In genomic region chr18:48818329-48819254, GRCh38 we compare ENCODE assay signal across 13 cellular contexts.
DNase-seq lines count a peak whose midpoint lies in the region; ATAC-seq, FAIRE-seq and TF ChIP-seq lines count a peak whose summit lies in the region.
"Had no signal": no experiment of that assay in that cellular context is flagged by ENCODE, and none has a peak within 500 bp of the region (broad histone marks: within the 10 kb centered on the region; RNA-seq: fewer than 3 reads in every experiment).

No MANE protein-coding gene starts in this region.

- H3K27me3 Mint-ChIP-seq in neural progenitor cell (ENCODE audit: insufficient read depth, low read depth) = peaks cover 5% of the 10 kb centered on the region

- H3K9me3 ChIP-seq in endothelial cell of umbilical vein (replicated peaks; ENCODE audit: control insufficient read depth, insufficient read depth, low read length) (no peaks in the 10 kb centered on the region), neural progenitor cell (ENCODE audit: low read depth) (no peaks in the 10 kb centered on the region), aorta (ENCODE audit: control insufficient read depth, low read length) (no peaks in the 10 kb centered on the region), hepatocyte (ENCODE audit: low read depth) (peaks cover 6% of the 10 kb centered on the region)

- H3K36me3 ChIP-seq in endothelial cell of umbilical vein (ENCODE audit: control insufficient read depth in 2 of 2, extremely low read depth in 1 of 2, insufficient read depth in 2 of 2, low read length in 2 of 2) = peaks cover 0 to 3% of the 10 kb centered on the region in 2 experiments
- no peaks in the 10 kb centered on the region for H3K36me3 ChIP-seq in neural progenitor cell
- peaks cover 0 to 4% of the 10 kb centered on the region in 2 donors for H3K36me3 ChIP-seq in aorta (ENCODE audit: control insufficient read depth in 1 of 2, insufficient read depth in 2 of 2, low read length in 1 of 2)
- no peaks in the 10 kb centered on the region for H3K36me3 ChIP-seq in hepatocyte (replicated peaks; ENCODE audit: insufficient read depth, low read depth)

- H3K4me3 ChIP-seq in endothelial cell of umbilical vein (replicated peaks in 1 of 3; ENCODE audit: insufficient read depth in 1 of 3, low read depth in 1 of 3, low read length in 3 of 3) (no peak overlapping the region), neural progenitor cell (no peak overlapping the region), aorta (ENCODE audit: low read length in 2 of 2) (no peak overlapping the region), hepatocyte (no peak overlapping the region)
- H3K4me3 ChIP-seq: esophagus muscularis mucosa, GM12878, skin epidermis had no signal

- TF ChIP-seq CTCF in endothelial cell of umbilical vein (IDR thresholded peaks at IDR 0.05; ENCODE audit: extremely low read depth in 1 of 2, insufficient read depth in 1 of 2, low read depth in 1 of 2, low read length in 2 of 2) (no peak), neural progenitor cell (IDR thresholded peaks at IDR 0.05) (no peak), hepatocyte (IDR thresholded peaks at IDR 0.05; ENCODE audit: poor library complexity) (no peak)

- DNase-seq in Right ventricle myocardium superior = no peak
- DNase-seq in Right ventricle myocardium inferior (ENCODE audit: missing footprints) = no peak
- no peak for DNase-seq in endothelial cell of umbilical vein (ENCODE audit: low read depth, low spot score)
- DNase-seq in neural progenitor cell (ENCODE audit: low spot score) = no peak
- peak; percentile 35 to 71 for DNase-seq in aorta
- DNase-seq in SHP77 treated with DMSO at 0.1 percent for 48 hours (lab: John Stamatoyannopoulos, UW) = no peak
- DNase-seq in NK-92 (lab: John Stamatoyannopoulos, UW; ENCODE audit: unreplicated experiment) = no peak
- no peak for DNase-seq in hepatocyte (ENCODE audit: low spot score)
- DNase-seq: NCI-H2029 had no signal

- H3K4me3 Mint-ChIP-seq in neural progenitor cell = peak overlapping the region; percentile 2

- ATAC-seq in Right ventricle myocardium superior (ENCODE audit: poor library complexity) = peak; percentile 32
- no peak for ATAC-seq in Right ventricle myocardium inferior
- no peak for ATAC-seq in aorta (ENCODE audit: low FRiP score)
- ATAC-seq: GM12878 had no signal

- no peaks in the 10 kb centered on the region for H3K9me1 ChIP-seq in endothelial cell of umbilical vein (replicated peaks; ENCODE audit: control insufficient read depth, extremely low read depth, insufficient read depth, low read length)

- peak; percentile 63 for FAIRE-seq in endothelial cell of umbilical vein (lab: Jason Lieb, UNC)
- FAIRE-seq: GM12878 had no signal

- H3K4me2 ChIP-seq in endothelial cell of umbilical vein (ENCODE audit: insufficient read depth, low read length) = no peak overlapping the region
- no peak overlapping the region for H3K4me2 ChIP-seq in neural progenitor cell
- no peak overlapping the region for H3K4me2 ChIP-seq in hepatocyte
- H3K4me2 ChIP-seq: KMS-11 had no signal

- H3K27me3 ChIP-seq in endothelial cell of umbilical vein (ENCODE audit: control insufficient read depth in 2 of 2, insufficient read depth in 2 of 2, low read length in 2 of 2) (no peaks in the 10 kb centered on the region), neural progenitor cell (no peaks in the 10 kb centered on the region), aorta (ENCODE audit: control insufficient read depth in 1 of 2, insufficient read depth in 2 of 2, low read length in 1 of 2) (no peaks in the 10 kb centered on the region), hepatocyte (no peaks in the 10 kb centered on the region)
- H3K27me3 ChIP-seq: esophagus muscularis mucosa had no signal

- no peaks in the 10 kb centered on the region for H3F3A ChIP-seq in neural progenitor cell (ENCODE audit: low read depth)

- peak overlapping the region; percentile 52 for H3K27ac Mint-ChIP-seq in neural progenitor cell

- intact Hi-C loops in Right ventricle myocardium superior (cut with DNase I) = no loop called here
- intact Hi-C loops in Right ventricle myocardium inferior (cut with DNase I) = no loop called here
- intact Hi-C loops in endothelial cell of umbilical vein (cut with micrococcal nuclease) = no loop called here
- intact Hi-C loops in aorta (cut with DNase I) = no loop called here

- CTCF ChIA-PET in endothelial cell of umbilical vein (lab: Charles Lee) = no interaction called here

- H3K9me2 ChIP-seq in hepatocyte (replicated peaks; ENCODE audit: insufficient read depth) = no peaks in the 10 kb centered on the region

- H3K36me3 Mint-ChIP-seq in neural progenitor cell = peaks cover 27% of the 10 kb centered on the region

- H2AFZ ChIP-seq in endothelial cell of umbilical vein (ENCODE audit: low read depth, low read length) (no peak overlapping the region), neural progenitor cell (replicated peaks) (no peak overlapping the region), hepatocyte (no peak overlapping the region)

- POLR2A ChIA-PET in endothelial cell of umbilical vein (lab: Charles Lee) = interaction anchor here (0.6 kb wide), 1 partner anchor 122 kb away, joined by 4 read pairs; no protein-coding TSS in a partner anchor

- no peaks in the 10 kb centered on the region for H3K4me1 ChIP-seq in endothelial cell of umbilical vein (ENCODE audit: control insufficient read depth, extremely low read depth, insufficient read depth, low read length)
- H3K4me1 ChIP-seq in neural progenitor cell = no peaks in the 10 kb centered on the region
- H3K4me1 ChIP-seq in aorta (ENCODE audit: control insufficient read depth in 1 of 2, insufficient read depth in 2 of 2, low read length in 2 of 2) = peaks cover 0 to 3% of the 10 kb centered on the region in 2 donors
- H3K4me1 ChIP-seq in hepatocyte (ENCODE audit: insufficient read depth) = peaks cover 6% of the 10 kb centered on the region

- no peak for TF ChIP-seq POLR2A in endothelial cell of umbilical vein (IDR thresholded peaks at IDR 0.05; ENCODE audit: low read depth, low read length)

- peaks cover 4% of the 10 kb centered on the region for H3K9me3 Mint-ChIP-seq in neural progenitor cell

- WGBS in aorta, 2 donors = 88 to 91% methylated on average over 18 of the region's 18 CpGs
- WGBS in hepatocyte (ENCODE audit: low lambda C conversion rate, missing lambda C conversion rate) = 84% methylated on average over 18 of the region's 18 CpGs

- H3K79me2 ChIP-seq in endothelial cell of umbilical vein (ENCODE audit: control insufficient read depth, insufficient read depth, low read length) = no peaks in the 10 kb centered on the region
- H3K79me2 ChIP-seq in neural progenitor cell (ENCODE audit: low read depth) = no peaks in the 10 kb centered on the region
- no peaks in the 10 kb centered on the region for H3K79me2 ChIP-seq in hepatocyte

- H4K20me1 ChIP-seq in endothelial cell of umbilical vein (replicated peaks; ENCODE audit: control insufficient read depth, extremely low read depth, insufficient read depth, low read length) (no peaks in the 10 kb centered on the region), neural progenitor cell (ENCODE audit: low read depth) (no peaks in the 10 kb centered on the region), hepatocyte (ENCODE audit: insufficient read depth, poor library complexity, severe bottlenecking) (no peaks in the 10 kb centered on the region)

- dilution Hi-C loops in endothelial cell of umbilical vein (cut with MboI; ENCODE audit: extremely low pct_ligation_motif_present, low sequenced_read_pairs) = no loop called here

- BruUV-seq in endothelial cell of umbilical vein (replicated peaks; lab: Mats Ljungman, UMichigan) = no TSS peak

- H3K9ac ChIP-seq in endothelial cell of umbilical vein (replicated peaks; ENCODE audit: extremely low read depth, insufficient read depth, low read length) = no peak overlapping the region
- no peak overlapping the region for H3K9ac ChIP-seq in neural progenitor cell
- H3K9ac ChIP-seq: KMS-11 had no signal

- H3K27ac ChIP-seq in endothelial cell of umbilical vein (ENCODE audit: insufficient read depth, low read depth, low read length) (no peak overlapping the region), neural progenitor cell (no peak overlapping the region), aorta (ENCODE audit: low read depth in 1 of 2, low read length in 2 of 2) (no peak overlapping the region), hepatocyte (no peak overlapping the region)
- H3K27ac ChIP-seq: esophagus muscularis mucosa, KMS-11, skin epidermis had no signal

- H3K4me1 Mint-ChIP-seq in neural progenitor cell = peaks cover 26% of the 10 kb centered on the region

TF ChIP-seq in endothelial cell of umbilical vein, 7 proteins besides CTCF, POLR2A, EP300 and RAD21:
- TF ChIP-seq MAX (IDR thresholded peaks at IDR 0.05; ENCODE audit: insufficient read depth, insufficient read length) (no peak), EZH2 (IDR thresholded peaks at IDR 0.05; ENCODE audit: borderline replicate concordance, low read depth, low read length, severe bottlenecking) (no peak), JUN (IDR thresholded peaks at IDR 0.05; ENCODE audit: borderline replicate concordance, insufficient read depth, insufficient read length, low read depth) (no peak), GATA2 (IDR thresholded peaks at IDR 0.05; ENCODE audit: insufficient read depth, insufficient read length, low read depth, low read length) (no peak), FOS (IDR thresholded peaks at IDR 0.05; ENCODE audit: borderline replicate concordance, insufficient read depth, low read length) (no peak), MYC (IDR thresholded peaks at IDR 0.05; ENCODE audit: low read depth, low read length) (no peak), POLR2AphosphoS5 (IDR thresholded peaks at IDR 0.05; ENCODE audit: insufficient read depth, low read depth, low read length) (no peak)

Comparison
In these comparisons a context has a peak if more than half of its experiments do, and no peak if none do; other contexts are left out.
1. DNase-seq: peak in aorta (2 of 2); none in Right ventricle myocardium superior (single experiment), Right ventricle myocardium inferior (single experiment), endothelial cell of umbilical vein (single experiment), neural progenitor cell (single experiment), SHP77 treated with DMSO at 0.1 percent for 48 hours (single experiment), NK-92 (single experiment) and hepatocyte (single experiment).